Comparison of ENCODE assay signal across 8 cellular contexts in the genomic region with DNA sequence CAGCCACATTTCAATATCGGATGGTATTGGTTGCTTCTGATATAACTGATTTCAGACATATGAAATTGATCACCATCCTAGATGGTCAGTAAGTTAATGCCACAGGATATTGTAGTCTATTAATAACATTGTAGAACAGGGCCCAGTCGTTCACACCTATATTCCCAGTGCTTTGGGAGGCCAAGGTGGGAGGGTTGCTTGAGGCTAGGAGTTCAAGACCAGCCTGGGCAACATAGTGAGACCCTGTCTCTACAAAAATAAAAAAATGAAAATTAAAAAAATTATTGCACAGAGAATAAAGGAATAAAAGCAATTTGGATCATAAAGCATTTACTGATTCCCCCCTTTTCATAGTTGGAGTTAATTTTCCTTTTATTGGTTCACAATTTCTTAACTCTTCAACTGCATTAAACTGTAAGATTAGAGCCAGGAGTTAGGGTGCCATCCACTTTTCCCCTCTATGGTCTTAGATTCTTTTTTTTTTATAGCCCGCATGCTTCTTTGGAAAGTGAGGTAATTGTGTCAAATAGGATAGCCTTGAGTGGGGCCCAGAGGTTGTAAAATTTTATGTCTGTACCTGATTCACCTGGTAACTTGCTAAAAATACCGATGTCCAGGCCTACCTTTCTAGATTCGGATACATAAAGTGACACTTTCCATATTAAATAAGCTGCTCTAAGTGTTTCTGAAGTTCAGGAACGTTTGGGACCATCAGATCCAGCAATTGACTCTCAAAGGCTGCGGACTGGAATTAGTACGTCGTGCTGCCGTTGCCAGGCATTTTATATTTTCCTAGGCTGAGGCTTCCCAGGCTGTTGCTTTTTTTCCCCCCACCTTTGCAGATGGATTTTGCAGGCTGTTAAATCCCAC. TPM values are rescaled to one million over a fixed set of nuclear protein-coding genes. Genes with fewer than 3 reads are reported as not detected.
DNase-seq lines count a peak whose midpoint lies in the region; ATAC-seq, FAIRE-seq and TF ChIP-seq lines count a peak whose summit lies in the region.

No MANE protein-coding gene starts in this region.

- intact Hi-C loops in naive thymus-derived CD4-positive, alpha-beta T cell (cut with micrococcal nuclease), result loop anchor here (1.0 to 10.0 kb wide), 12 partner anchors 15 to 1059 kb away; a partner anchor contains a TSS

- no peaks in the 10 kb centered on the region for H3K27me3 Mint-ChIP-seq in naive thymus-derived CD4-positive, alpha-beta T cell

- no peaks in the 10 kb centered on the region for H3K36me3 ChIP-seq in BE2C
- H3K36me3 ChIP-seq in KMS-11 (ENCODE audit: insufficient read depth), result no peaks in the 10 kb centered on the region
- H3K36me3 ChIP-seq in naive thymus-derived CD4-positive, alpha-beta T cell (ENCODE audit: control insufficient read depth in 2 of 3, insufficient read depth in 3 of 3, low read length in 3 of 3), result no peaks in the 10 kb centered on the region

- H3K4me3 ChIP-seq in BE2C (ENCODE audit: low read depth, low read length), result peak overlapping the region; percentile 98
- no peak overlapping the region for H3K4me3 ChIP-seq in KMS-11 (IDR thresholded peaks at IDR 0.05; ENCODE audit: insufficient read depth, low read depth, low read length)
- H3K4me3 ChIP-seq in choroid plexus epithelial cell (ENCODE audit: low read depth, low read length), result peak overlapping the region; percentile 77
- peak overlapping the region; percentile 84 for H3K4me3 ChIP-seq in naive thymus-derived CD4-positive, alpha-beta T cell (ENCODE audit: low read length)

- peaks cover 20% of the 10 kb centered on the region; the same call in 1 of the 2 replicates for H3K79me2 ChIP-seq in KMS-11 (ENCODE audit: insufficient read depth, low read depth)

- peaks cover 14 to 38% (median 33%) of the 10 kb centered on the region in 7 donors for H3K4me1 Mint-ChIP-seq in naive thymus-derived CD4-positive, alpha-beta T cell

- CTCF ChIA-PET in naive thymus-derived CD4-positive, alpha-beta T cell (lab: Charles Lee), result interaction anchor here (0.7 to 1.6 kb wide), 3 partner anchors 14 to 296 kb away, joined by 3 to 6 read pairs (median 5); a partner anchor contains a TSS

- peak overlapping the region; percentile 98 for H3K9ac ChIP-seq in KMS-11

- FAIRE-seq in D721Med (lab: Jason Lieb, UNC), result no peak

- TF ChIP-seq CTCF in BE2C (IDR thresholded peaks at IDR 0.05; ENCODE audit: low read depth, low read length) (no peak), KMS-11 (conservative IDR thresholded peaks at IDR 0.05; ENCODE audit: low read depth, low read length) (no peak), choroid plexus epithelial cell (conservative IDR thresholded peaks at IDR 0.05; ENCODE audit: low read depth, low read length) (no peak), D721Med (IDR thresholded peaks at IDR 0.05; ENCODE audit: insufficient read depth, missing control alignments) (no peak)

- H4K20me1 ChIP-seq in KMS-11 (ENCODE audit: insufficient read depth), result no peaks in the 10 kb centered on the region

- peak overlapping the region; percentile 94 to 98 (median 97) for H3K27ac Mint-ChIP-seq in naive thymus-derived CD4-positive, alpha-beta T cell

- no peaks in the 10 kb centered on the region for H3K36me3 Mint-ChIP-seq in naive thymus-derived CD4-positive, alpha-beta T cell

- peak overlapping the region; percentile 55 for H3K4me2 ChIP-seq in KMS-11

- H3K9me3 Mint-ChIP-seq in naive thymus-derived CD4-positive, alpha-beta T cell, result no peaks in the 10 kb centered on the region

- H3K4me3 Mint-ChIP-seq in naive thymus-derived CD4-positive, alpha-beta T cell, result peak overlapping the region; percentile 87 to 98 (median 93)

- H3K4me1 ChIP-seq in BE2C (peaks cover 8% of the 10 kb centered on the region), KMS-11 (ENCODE audit: low read depth, poor library complexity, severe bottlenecking) (peaks cover 24% of the 10 kb centered on the region)
- peaks cover 6 to 7% of the 10 kb centered on the region in 2 donors for H3K4me1 ChIP-seq in naive thymus-derived CD4-positive, alpha-beta T cell (ENCODE audit: control insufficient read depth in 2 of 2, insufficient read depth in 2 of 2, low read length in 2 of 2)

- peak overlapping the region; percentile 79 for H2AFZ ChIP-seq in KMS-11 (ENCODE audit: low read depth)

- POLR2A ChIA-PET in naive thymus-derived CD4-positive, alpha-beta T cell (lab: Charles Lee), result interaction anchor here (1.0 to 4.1 kb wide), 13 partner anchors 8 to 404 kb away, joined by 3 to 52 read pairs (median 5); a partner anchor contains a TSS

- no peaks in the 10 kb centered on the region for H3K27me3 ChIP-seq in BE2C
- H3K27me3 ChIP-seq in KMS-11 (ENCODE audit: insufficient read depth, low read depth), result no peaks in the 10 kb centered on the region
- H3K27me3 ChIP-seq in naive thymus-derived CD4-positive, alpha-beta T cell (ENCODE audit: control insufficient read depth in 2 of 2, insufficient read depth in 2 of 2, low read length in 2 of 2), result no peaks in the 10 kb centered on the region

- no peak for ATAC-seq in naive thymus-derived CD4-positive, alpha-beta T cell
- no peak for ATAC-seq in GM21825 (IDR thresholded peaks at IDR 0.05; ENCODE audit: unreplicated experiment)

- H3K9me3 ChIP-seq in BE2C, result no peaks in the 10 kb centered on the region
- H3K9me3 ChIP-seq in naive thymus-derived CD4-positive, alpha-beta T cell (ENCODE audit: control insufficient read depth in 2 of 3, low read length in 3 of 3), result no peaks in the 10 kb centered on the region

- H3K27ac ChIP-seq in KMS-11, result peak overlapping the region; percentile 81
- peak overlapping the region; percentile 86 for H3K27ac ChIP-seq in naive thymus-derived CD4-positive, alpha-beta T cell (ENCODE audit: low read depth, low read length)

- DNase-seq in BE2C, result no peak
- DNase-seq in choroid plexus epithelial cell (ENCODE audit: low read depth), result no peak
- no peak for DNase-seq in naive thymus-derived CD4-positive, alpha-beta T cell
- DNase-seq in D721Med (ENCODE audit: insufficient read length, low spot score), result no peak
- DNase-seq in NCI-H2196 treated with DMSO at 0.1 percent for 48 hours (lab: John Stamatoyannopoulos, UW; ENCODE audit: unreplicated experiment), result no peak
- no peak for DNase-seq in NCI-H82 (lab: John Stamatoyannopoulos, UW)

RNA-seq across cellular contexts. Expression of a gene that starts 24.7 kb away (rescaled TPM):
- 38.5 TPM for polyA plus RNA-seq in BE2C (2012; ENCODE audit: insufficient read depth, insufficient read length, low read depth)
- total RNA-seq in naive thymus-derived CD4-positive, alpha-beta T cell, result 10 to 100 TPM; 20.7 to 32.6 (median 25.0) TPM
- polyA plus RNA-seq in naive thymus-derived CD4-positive, alpha-beta T cell, result 10 to 100 TPM; 37.1 to 43.8 TPM

RNA-seq across cellular contexts. Expression of a gene that starts 25.1 kb away (rescaled TPM):
- polyA plus RNA-seq in BE2C (2012; ENCODE audit: insufficient read depth, insufficient read length, low read depth), result 34.9 TPM
- total RNA-seq in naive thymus-derived CD4-positive, alpha-beta T cell, result 10 to 100 TPM; 21.8 to 49.3 (median 31.3) TPM
- polyA plus RNA-seq in naive thymus-derived CD4-positive, alpha-beta T cell, result 10 to 100 TPM; 24.8 to 34.5 TPM
